ENCODE assay signal across 1 cellular context in genomic region chrX:16464369-16464768, GRCh38.
TF ChIP-seq lines count a peak whose summit lies in the region.

No MANE protein-coding gene starts in this region.

TF ChIP-seq in IMR-90, 13 proteins besides CTCF, POLR2A, EP300 and RAD21 (continued from another document):
- TF ChIP-seq, protein P1, sequence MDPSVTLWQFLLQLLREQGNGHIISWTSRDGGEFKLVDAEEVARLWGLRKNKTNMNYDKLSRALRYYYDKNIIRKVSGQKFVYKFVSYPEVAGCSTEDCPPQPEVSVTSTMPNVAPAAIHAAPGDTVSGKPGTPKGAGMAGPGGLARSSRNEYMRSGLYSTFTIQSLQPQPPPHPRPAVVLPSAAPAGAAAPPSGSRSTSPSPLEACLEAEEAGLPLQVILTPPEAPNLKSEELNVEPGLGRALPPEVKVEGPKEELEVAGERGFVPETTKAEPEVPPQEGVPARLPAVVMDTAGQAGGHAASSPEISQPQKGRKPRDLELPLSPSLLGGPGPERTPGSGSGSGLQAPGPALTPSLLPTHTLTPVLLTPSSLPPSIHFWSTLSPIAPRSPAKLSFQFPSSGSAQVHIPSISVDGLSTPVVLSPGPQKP (IDR thresholded peaks at IDR 0.05; ENCODE audit: borderline replicate concordance, low read depth, low read length) = no peak
- TF ChIP-seq MXI1 (IDR thresholded peaks at IDR 0.05; ENCODE audit: borderline replicate concordance, low read depth, low read length) = no peak
